Comparison of ENCODE assay signal across 13 cellular contexts in genomic region chr4:145731026-145731425, GRCh38. TPM values are rescaled to one million over a fixed set of nuclear protein-coding genes. Genes with fewer than 3 reads are reported as not detected.
A peak's percentile ranks its signal among the peaks of the same experiment; 100 is the strongest.
DNase-seq lines count a peak whose midpoint lies in the region; ATAC-seq and TF ChIP-seq lines count a peak whose summit lies in the region.
"Had no signal": no experiment of that assay in that cellular context is flagged by ENCODE, and none has a peak within 500 bp of the region (broad histone marks: within the 10 kb centered on the region; RNA-seq: fewer than 3 reads in every experiment).

No MANE protein-coding gene starts in this region.

- H3K27ac ChIP-seq in gastrocnemius medialis: peak overlapping the region; percentile 8 to 95 (median 16)
- H3K27ac ChIP-seq: neutrophil had no signal

- no peaks in the 10 kb centered on the region for H3K9me3 Mint-ChIP-seq in HFFc6
- H3K9me3 Mint-ChIP-seq: stimulated activated effector memory CD8-positive, alpha-beta T cell treated with anti-CD3 and anti-CD28 coated beads, Interleukin-12 subunit alpha, Interleukin-12 subunit beta, amount 100 ng/mL, for 72 hours; T-cell had no signal

- ATAC-seq in gastrocnemius medialis: no peak
- ATAC-seq in HG02588 (IDR thresholded peaks at IDR 0.05; ENCODE audit: unreplicated experiment): no peak
- ATAC-seq in HG03342 (IDR thresholded peaks at IDR 0.05; ENCODE audit: unreplicated experiment): no peak
- ATAC-seq: stimulated activated effector memory CD8-positive, alpha-beta T cell treated with anti-CD3 and anti-CD28 coated beads, Interleukin-12 subunit alpha, Interleukin-12 subunit beta, amount 100 ng/mL, for 72 hours; T-cell had no signal

- no peak for TF ChIP-seq POLR2A in gastrocnemius medialis (IDR thresholded peaks at IDR 0.05)

- no peaks in the 10 kb centered on the region for H3K9me3 ChIP-seq in gastrocnemius medialis
- H3K9me3 ChIP-seq: neutrophil had no signal

- no peaks in the 10 kb centered on the region for H3K36me3 ChIP-seq in gastrocnemius medialis
- H3K36me3 ChIP-seq: neutrophil had no signal

- in situ Hi-C loops in gastrocnemius medialis (cut with MboI; ENCODE audit: low sequenced_read_pairs in 4 of 4): loop anchor here in 2 of 4 donors (10.0 to 25.0 kb wide), 3 partner anchors 64 to 206 kb away; partner anchors contain the start of gene ZNF827 (in 2 of the 2)
- in situ Hi-C loops in KBM-7 (cut with MboI; ENCODE audit: low pct_unique_long_range_greater_than_20kb, low sequenced_read_pairs): no loop called here

- no peaks in the 10 kb centered on the region for H3K27me3 ChIP-seq in gastrocnemius medialis

- no peak for DNase-seq in HFFc6
- DNase-seq in NCI-H510A (lab: John Stamatoyannopoulos, UW): peak; percentile 19
- DNase-seq in fibroblast of villous mesenchyme (ENCODE audit: low read depth): peak; percentile 40
- DNase-seq in gastrocnemius medialis: no peak
- no peak for DNase-seq in KBM-7
- no peak for DNase-seq in NK-92 (lab: John Stamatoyannopoulos, UW; ENCODE audit: unreplicated experiment)
- DNase-seq: activated effector memory CD4-positive, alpha-beta T cell treated with Interleukin-2 at 50 U/mL for 16 hours; Karpas-422; T-cell had no signal

- H3K4me3 Mint-ChIP-seq in HFFc6: no peak overlapping the region
- H3K4me3 Mint-ChIP-seq: stimulated activated effector memory CD8-positive, alpha-beta T cell treated with anti-CD3 and anti-CD28 coated beads, Interleukin-12 subunit alpha, Interleukin-12 subunit beta, amount 100 ng/mL, for 72 hours had no signal

- no peaks in the 10 kb centered on the region for H3K36me3 Mint-ChIP-seq in HFFc6 (ENCODE audit: low read depth)
- H3K36me3 Mint-ChIP-seq: stimulated activated effector memory CD8-positive, alpha-beta T cell treated with anti-CD3 and anti-CD28 coated beads, Interleukin-12 subunit alpha, Interleukin-12 subunit beta, amount 100 ng/mL, for 72 hours; T-cell had no signal

- peaks cover 42 to 46% of the 10 kb centered on the region in 2 donors for H3K4me1 ChIP-seq in gastrocnemius medialis

- TF ChIP-seq CTCF in HFFc6 (IDR thresholded peaks at IDR 0.05) (no peak), fibroblast of villous mesenchyme (IDR thresholded peaks at IDR 0.05; ENCODE audit: insufficient read depth, low read depth, low read length) (no peak), gastrocnemius medialis (IDR thresholded peaks at IDR 0.05 in 4 of 5, conservative IDR thresholded peaks at IDR 0.05 in 1 of 5) (no peak)

- intact Hi-C loops in gastrocnemius medialis (cut with DNase I; ENCODE audit: low total_unique reads): loop anchor here (5.0 to 10.0 kb wide), 3 partner anchors 206 to 444 kb away; partner anchors contain the start of genes LSM6, SMAD1 and ZNF827

- H3K27ac Mint-ChIP-seq in HFFc6: peak overlapping the region; percentile 36; the same call in 1 of the 2 replicates
- H3K27ac Mint-ChIP-seq: stimulated activated effector memory CD8-positive, alpha-beta T cell treated with anti-CD3 and anti-CD28 coated beads, Interleukin-12 subunit alpha, Interleukin-12 subunit beta, amount 100 ng/mL, for 72 hours; T-cell had no signal

- H3K4me3 ChIP-seq in fibroblast of villous mesenchyme (ENCODE audit: low read depth, low read length): no peak overlapping the region
- H3K4me3 ChIP-seq in gastrocnemius medialis: no peak overlapping the region

- no peaks in the 10 kb centered on the region; the same call in none of the 2 replicates for H3K27me3 Mint-ChIP-seq in HFFc6 (ENCODE audit: insufficient read depth)

- peaks cover 45% of the 10 kb centered on the region for H3K4me1 Mint-ChIP-seq in HFFc6 (ENCODE audit: low read depth)

RNA-seq across cellular contexts. Expression of gene C4orf51, which starts 51.1 kb away (rescaled TPM):
- not detected for total RNA-seq in HFFc6 (2021; fragmentation: NEBNext Ultra II Directional; extraction: Animal tissue kit (Norgen Biotek cat#: 25700))
- total RNA-seq in fibroblast of villous mesenchyme (not detected in 2 replicates), gastrocnemius medialis (not detected)
- total RNA-seq: T-cell had no signal

Comparison
In these comparisons a context has a peak if more than half of its experiments do, and no peak if none do; other contexts are left out.
1. DNase-seq: peak in NCI-H510A (single experiment) and fibroblast of villous mesenchyme (single experiment); none in HFFc6 (single experiment), gastrocnemius medialis (0 of 2), KBM-7 (single experiment) and NK-92 (single experiment).